8 cellular contexts compared by ENCODE assay signal in the genomic region with DNA sequence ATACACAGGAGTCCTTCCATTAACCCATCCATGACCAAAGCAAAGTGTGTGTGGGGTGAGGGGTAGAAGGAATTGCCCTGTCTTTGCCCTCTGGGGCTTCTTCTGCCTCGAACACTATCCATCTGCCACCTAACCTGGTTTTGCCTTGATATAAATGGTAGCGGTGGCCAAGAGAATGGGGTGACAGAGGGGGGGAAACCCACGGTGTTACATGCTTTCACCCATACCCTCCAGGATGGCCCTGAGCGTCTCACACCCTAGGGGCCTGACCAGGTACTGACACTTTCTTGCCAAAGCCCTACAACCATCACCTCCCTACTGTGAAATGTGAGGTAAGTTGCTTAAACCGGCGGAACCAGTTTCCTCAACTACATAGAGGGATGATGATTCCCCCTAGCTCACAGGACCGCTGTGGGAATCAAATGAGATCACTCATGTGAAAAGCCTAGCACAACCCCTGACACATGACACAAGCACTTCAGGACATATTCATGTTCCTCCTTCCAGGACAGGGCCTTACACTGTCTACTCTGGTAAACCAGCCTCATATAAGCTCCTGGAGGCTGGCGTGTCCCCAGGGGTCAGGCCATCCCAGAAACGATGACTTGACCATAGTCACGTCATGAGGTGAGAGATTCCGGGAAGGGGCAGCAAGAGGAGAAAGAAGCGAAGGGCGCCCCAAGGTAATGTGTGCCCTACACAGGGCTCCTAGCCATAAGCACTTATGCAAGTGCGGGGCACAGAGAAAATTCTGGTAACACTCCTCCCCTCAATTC. TPM values are rescaled to one million over a fixed set of nuclear protein-coding genes. Genes with fewer than 3 reads are reported as not detected.
DNase-seq lines count a peak whose midpoint lies in the region; ATAC-seq, FAIRE-seq and TF ChIP-seq lines count a peak whose summit lies in the region.

No MANE protein-coding gene starts in this region.

- peak overlapping the region; percentile 93 for H3K56ac ChIP-seq in IMR-90 (ENCODE audit: extremely low read depth, insufficient read depth, low read length)

- peak; percentile 15 for FAIRE-seq in K562 (lab: Jason Lieb, UNC)

- no peaks in the 10 kb centered on the region for H3K36me3 ChIP-seq in IMR-90 (ENCODE audit: control insufficient read depth, insufficient read depth, low read length)
- peaks cover 5% of the 10 kb centered on the region; the same call in 1 of the 2 replicates for H3K36me3 ChIP-seq in SJSA1
- no peaks in the 10 kb centered on the region for H3K36me3 ChIP-seq in K562 (ENCODE audit: control insufficient read depth, insufficient read depth, low read length)

- H3K79me1 ChIP-seq in IMR-90 (ENCODE audit: low read depth in 1 of 2, low read length in 2 of 2) = peaks cover 10 to 15% of the 10 kb centered on the region in 2 experiments; a peak in 3 of 4 replicates

- dilution Hi-C loops in IMR-90 (cut with HindIII; ENCODE audit: low sequenced_read_pairs, unreplicated experiment) = no loop called here

- peak overlapping the region; percentile 99 for H3K14ac ChIP-seq in IMR-90 (replicated peaks; ENCODE audit: low read depth, low read length)

- peak overlapping the region; percentile 72 for H4K5ac ChIP-seq in IMR-90 (ENCODE audit: low read depth, low read length)

- peak overlapping the region; percentile 83 for H2BK120ac ChIP-seq in IMR-90 (ENCODE audit: low read depth, low read length)

- WGBS in IMR-90 (ENCODE audit: extremely low coverage in 2 of 2, insufficient read length in 1 of 2), 2 experiments = 64% methylated on average over 3 of the region's 14 CpGs; no CpG with 5 or more reads in 1 of the 2 experiments
- 41% methylated on average over 14 of the region's 14 CpGs for WGBS in K562 (ENCODE audit: insufficient coverage, low coverage, missing lambda C conversion rate)

- peak overlapping the region; percentile 45 for H3K4me3 ChIP-seq in IMR-90 (ENCODE audit: insufficient read depth, low read depth, low read length)
- H3K4me3 ChIP-seq in SJSA1 = peak overlapping the region; percentile 60
- peak overlapping the region; percentile 43 for H3K4me3 ChIP-seq in K562

- peak overlapping the region; percentile 99 for H4K8ac ChIP-seq in IMR-90 (ENCODE audit: low read depth in 2 of 2, low read length in 2 of 2)

- H2BK5ac ChIP-seq in IMR-90 (ENCODE audit: low read depth, low read length, poor library complexity, severe bottlenecking) = peak overlapping the region; percentile 86

- H3K79me2 ChIP-seq in K562 (ENCODE audit: control insufficient read depth, insufficient read depth, low read length) = peaks cover 17% of the 10 kb centered on the region

- H3K4me1 ChIP-seq in IMR-90 (ENCODE audit: control insufficient read depth, insufficient read depth, low read length) = peaks cover 14% of the 10 kb centered on the region
- H3K4me1 ChIP-seq in SJSA1 (replicated peaks) = peaks cover 39% of the 10 kb centered on the region
- H3K4me1 ChIP-seq in K562 (replicated peaks in 1 of 2; ENCODE audit: control insufficient read depth in 2 of 2, insufficient read depth in 2 of 2, low read length in 2 of 2) = peaks cover 57 to 64% of the 10 kb centered on the region in 2 experiments

- H3K9ac ChIP-seq in IMR-90 (ENCODE audit: low read depth, low read length) (peak overlapping the region; percentile 86), K562 (ENCODE audit: insufficient read depth in 1 of 2, low read depth in 2 of 2, low read length in 2 of 2) (peak overlapping the region; percentile 95 to 96; a peak in 3 of 4 replicates)

- no peak for TF ChIP-seq EP300 in K562 (IDR thresholded peaks at IDR 0.05; ENCODE audit: low read length)

- H2AK9ac ChIP-seq in IMR-90 (replicated peaks; ENCODE audit: low read depth, low read length, poor library complexity) = peak overlapping the region; percentile 92

- peak overlapping the region; percentile 99 for H2AK5ac ChIP-seq in IMR-90 (ENCODE audit: low read depth, low read length)

- peak overlapping the region; percentile 78 for H3K18ac ChIP-seq in IMR-90 (ENCODE audit: low read depth, low read length)

- intact Hi-C loops in IMR-90 (cut with micrococcal nuclease) (loop anchor here (5.0 kb wide), 2 partner anchors 209 to 419 kb away; no protein-coding TSS in a partner anchor), K562 (cut with micrococcal nuclease) (loop anchor here (5.0 kb wide), 3 partner anchors 139 to 209 kb away; partner anchors contain the start of gene FAM136A)

- 0 out of 2 replicates have a peak, but pooled peaks have one; percentile 25 for TF ChIP-seq RAD21 in IMR-90 (IDR thresholded peaks at IDR 0.05; ENCODE audit: low read length)
- TF ChIP-seq RAD21 in K562 (CRISPR knock-in tag; conservative IDR thresholded peaks at IDR 0.05 in 1 of 2, IDR thresholded peaks at IDR 0.05 in 1 of 2) = peak; percentile 27 to 49; a peak in 3 of 4 replicates

- H2BK20ac ChIP-seq in IMR-90 (ENCODE audit: low read depth, low read length) = peak overlapping the region; percentile 38

- H3K27me3 ChIP-seq in IMR-90 (ENCODE audit: control insufficient read depth, insufficient read depth, low read length) (no peaks in the 10 kb centered on the region), SJSA1 (replicated peaks) (no peaks in the 10 kb centered on the region), K562 (ENCODE audit: control insufficient read depth in 2 of 2, insufficient read depth in 2 of 2, low read length in 2 of 2) (no peaks in the 10 kb centered on the region)

- peak overlapping the region; percentile 93 for H2BK15ac ChIP-seq in IMR-90 (ENCODE audit: low read depth, low read length)

- H3K9me1 ChIP-seq in IMR-90 (ENCODE audit: insufficient read depth, low read length) (peaks cover 21% of the 10 kb centered on the region), K562 (ENCODE audit: control insufficient read depth, insufficient read depth, low read length) (no peaks in the 10 kb centered on the region)

- H3K23ac ChIP-seq in IMR-90 (ENCODE audit: low read depth, low read length) = peak overlapping the region; percentile 100

- DNase-seq in DMS53 (lab: John Stamatoyannopoulos, UW) (peak; percentile 99), GM20000 (ENCODE audit: low spot score) (peak; percentile 72), IMR-90 (peak; percentile 53), SJSA1 (ENCODE audit: low read depth in 1 of 2, low spot score in 2 of 2) (peak in 1 of 2 experiments; percentile 48), K562 (ENCODE audit: extremely low read depth in 1 of 4, low spot score in 3 of 4) (peak; percentile 34 to 78 (median 48)), iPS-NIHi7 (ENCODE audit: extremely low spot score) (peak; percentile 69), globus pallidus (ENCODE audit: low spot score) (no peak)
- DNase-seq in stimulated activated CD4-positive, alpha-beta T cell treated with anti-CD3 and anti-CD28 coated beads, Interleukin-12 subunit alpha, Interleukin-12 subunit beta, amount 100 ng/mL, for 48 hours (ENCODE audit: low read depth in 2 of 3, low spot score in 1 of 3) = peak in 2 of 3 donors; percentile 56 to 66

- H3K4me2 ChIP-seq in IMR-90 (ENCODE audit: low read depth, low read length) = peak overlapping the region; percentile 81
- peak overlapping the region; percentile 87 for H3K4me2 ChIP-seq in K562 (ENCODE audit: insufficient read depth, low read length)

- no peaks in the 10 kb centered on the region for H4K20me1 ChIP-seq in IMR-90 (ENCODE audit: insufficient read depth, low read length)
- no peaks in the 10 kb centered on the region for H4K20me1 ChIP-seq in K562 (replicated peaks; ENCODE audit: control insufficient read depth, insufficient read depth, low read length)

- peak overlapping the region; percentile 85 for H2AFZ ChIP-seq in IMR-90 (replicated peaks; ENCODE audit: low read length, poor library complexity)
- H2AFZ ChIP-seq in K562 (ENCODE audit: low read depth, low read length) = peak overlapping the region; percentile 61

- no TSS peak for BruUV-seq in IMR-90 (replicated peaks; lab: Mats Ljungman, UMichigan)
- BruUV-seq in K562 (replicated peaks; lab: Mats Ljungman, UMichigan) = no TSS peak

- in situ Hi-C loops in IMR-90 (cut with MboI; ENCODE audit: low sequenced_read_pairs) (loop anchor here (5.0 kb wide), 1 partner anchor 224 kb away; the partner anchor contains the start of gene MXD1), K562 (cut with MboI) (loop anchor here (5.0 kb wide), 1 partner anchor 214 kb away; no protein-coding TSS in a partner anchor)

- peak overlapping the region; percentile 99 for H3K4ac ChIP-seq in IMR-90 (ENCODE audit: low read depth, low read length)

- no peaks in the 10 kb centered on the region for H3K9me3 ChIP-seq in IMR-90 (ENCODE audit: control insufficient read depth, insufficient read depth, low read length)
- H3K9me3 ChIP-seq in SJSA1 (replicated peaks) = no peaks in the 10 kb centered on the region
- H3K9me3 ChIP-seq in K562 (replicated peaks; ENCODE audit: control insufficient read depth, insufficient read depth, low read depth, low read length) = no peaks in the 10 kb centered on the region

- peak; percentile 37; the same call in 1 of the 2 replicates for TF ChIP-seq POLR2A in IMR-90 (IDR thresholded peaks at IDR 0.05; ENCODE audit: low read depth, low read length)
- TF ChIP-seq POLR2A in K562 (conservative IDR thresholded peaks at IDR 0.05) = no peak; the same call in 1 of the 2 replicates

- ATAC-seq in IMR-90 (ENCODE audit: low read depth) = no peak
- ATAC-seq in K562 = peak; percentile 61

- H3K27ac ChIP-seq in IMR-90 (ENCODE audit: insufficient read depth, low read length) = peak overlapping the region; percentile 77
- peak overlapping the region; percentile 97 for H3K27ac ChIP-seq in SJSA1
- H3K27ac ChIP-seq in K562 (ENCODE audit: extremely low read depth, low read depth, low read length) = peak overlapping the region; percentile 97

- CTCF ChIA-PET in IMR-90 (lab: Yijun Ruan, JAX) (no interaction called here), K562 (lab: Yijun Ruan, JAX; ENCODE audit: low intra/inter-chr PET ratio) (interaction anchor here (0.9 kb wide), 1 partner anchor 52 kb away, joined by 3 read pairs; no protein-coding TSS in a partner anchor)

- TF ChIP-seq CTCF in GM20000 (IDR thresholded peaks at IDR 0.05; ENCODE audit: extremely low read depth, missing control alignments) (peak; percentile 34), IMR-90 (conservative IDR thresholded peaks at IDR 0.05; ENCODE audit: low read depth, low read length) (no peak), K562 (IDR thresholded peaks at IDR 0.05 in 2 of 3, conservative IDR thresholded peaks at IDR 0.05 in 1 of 3; ENCODE audit: insufficient read depth in 2 of 3, low read depth in 1 of 3, low read length in 3 of 3) (peak; percentile 43 to 67 (median 45))

- POLR2A ChIA-PET in IMR-90 (lab: Charles Lee; ENCODE audit: unreplicated experiment) (no interaction called here), K562 (lab: Yijun Ruan, JAX) (interaction anchor here (0.6 to 3.9 kb wide), 8 partner anchors 17 to 824 kb away, joined by 3 to 31 read pairs (median 5); partner anchors contain the start of genes C2orf42, MXD1 and PCBP1)

- peak overlapping the region; percentile 97 for H4K91ac ChIP-seq in IMR-90 (ENCODE audit: insufficient read depth, low read depth, low read length)

RNA-seq across cellular contexts. Expression of gene C2orf42, which starts 49.7 kb away (rescaled TPM):
- total RNA-seq in IMR-90 (2012; rRNA removed) = 24.4 and 31.5 TPM in 2 replicates
- polyA plus RNA-seq in IMR-90 (2012; rRNA removed) = 7.3 and 7.5 TPM in 2 replicates
- 3.0 and 3.6 TPM in 2 replicates for polyA plus RNA-seq in IMR-90 (2012; cell fraction: cytosol; rRNA removed)
- 12.2 and 14.9 TPM in 2 replicates for polyA plus RNA-seq in IMR-90 (2012; cell fraction: nucleus; rRNA removed; ENCODE audit: low replicate concordance)
- total RNA-seq in SJSA1 (2014; rRNA removed; shearing (Covaris generic)) = 12.7 and 13.7 TPM in 2 replicates
- 50.0 and 60.5 TPM in 2 replicates for total RNA-seq in K562 (2011; cell fraction: chromatin; rRNA removed; ENCODE audit: low replicate concordance)
- 36.7 and 37.4 TPM in 2 replicates for total RNA-seq in K562 (2011; cell fraction: nucleolus; rRNA removed)
- 43.0 and 56.3 TPM in 2 replicates for total RNA-seq in K562 (2011; cell fraction: nucleoplasm; rRNA removed)
- total RNA-seq in K562 (2014; rRNA removed) = 9.4 and 10.9 TPM in 2 replicates
- 7.1 and 7.7 TPM in 2 replicates for total RNA-seq in K562 (2014; rRNA removed; fragmentation: Illumina TruSeq; extraction: Trizol)
- 6.7 and 7.5 TPM in 2 replicates for total RNA-seq in K562 (2015; rRNA removed; fragmentation: Illumina TruSeq; extraction: Trizol)
- 7.3 and 9.6 TPM in 2 replicates for total RNA-seq in K562 (2021)
- polyA plus RNA-seq in K562 (2011; rRNA removed) = 5.9 and 7.7 TPM in 2 replicates
- 2.8 and 4.8 TPM in 2 replicates for polyA plus RNA-seq in K562 (2011; cell fraction: cytosol; rRNA removed)
- 10.2 and 15.6 TPM in 2 replicates for polyA plus RNA-seq in K562 (2011; cell fraction: nucleus; rRNA removed)
- 4.8 and 5.4 TPM in 2 replicates for polyA plus RNA-seq in K562 (2012)
- polyA plus RNA-seq in K562 (2014; fragmentation: Illumina TruSeq; extraction: Trizol) = 5.8 and 7.1 TPM in 2 replicates
- 1 to 10 TPM; 4.6 to 4.9 TPM for polyA plus RNA-seq in K562 (2014; fragmentation: Nextera tagmentation; extraction: Ambion mirVana)
- polyA plus RNA-seq in K562 (2014; rRNA removed) = 5.6 and 8.4 TPM in 2 replicates
- 20.2 and 25.2 TPM in 2 replicates for polyA minus RNA-seq in K562 (2011; rRNA and poly(A)+ RNA removed)
- 5.1 and 7.4 TPM in 2 replicates for polyA minus RNA-seq in K562 (2011; cell fraction: cytosol; rRNA and poly(A)+ RNA removed)
- polyA minus RNA-seq in K562 (2011; cell fraction: nucleus; rRNA and poly(A)+ RNA removed) = 16.3 and 20.2 TPM in 2 replicates

RNA-seq across cellular contexts. Expression of gene PCBP1, which starts 53.9 kb away (rescaled TPM):
- total RNA-seq in IMR-90 (2012; rRNA removed) (33.6 and 33.7 TPM in 2 replicates), K562 (2014; rRNA removed) (78.1 and 99.4 TPM in 2 replicates), K562 (2014; rRNA removed; fragmentation: Illumina TruSeq; extraction: Trizol) (58.9 and 61.9 TPM in 2 replicates), K562 (2015; rRNA removed; fragmentation: Illumina TruSeq; extraction: Trizol) (72.5 and 76.0 TPM in 2 replicates), K562 (2021) (407 and 420 TPM in 2 replicates)
- polyA plus RNA-seq in IMR-90 (2012; rRNA removed) (166 and 171 TPM in 2 replicates), K562 (2011; rRNA removed) (122 and 123 TPM in 2 replicates), K562 (2014; fragmentation: Illumina TruSeq; extraction: Trizol) (347 and 391 TPM in 2 replicates), K562 (2014; fragmentation: Nextera tagmentation; extraction: Ambion mirVana) (10 to 100 TPM; 19.2 to 23.9 TPM), K562 (2014; rRNA removed) (212 and 227 TPM in 2 replicates)
- polyA plus RNA-seq in IMR-90 (2012; cell fraction: cytosol; rRNA removed) = 110 and 170 TPM in 2 replicates
- polyA plus RNA-seq in IMR-90 (2012; cell fraction: nucleus; rRNA removed; ENCODE audit: low replicate concordance) = 68.9 and 69.8 TPM in 2 replicates
- 17.7 and 25.2 TPM in 2 replicates for total RNA-seq in SJSA1 (2014; rRNA removed; shearing (Covaris generic))
- 30.2 and 53.7 TPM in 2 replicates for total RNA-seq in K562 (2011; cell fraction: chromatin; rRNA removed; ENCODE audit: low replicate concordance)
- total RNA-seq in K562 (2011; cell fraction: nucleolus; rRNA removed) = 60.7 and 63.0 TPM in 2 replicates
- 58.0 and 69.2 TPM in 2 replicates for total RNA-seq in K562 (2011; cell fraction: nucleoplasm; rRNA removed)
- 131 and 249 TPM in 2 replicates for polyA plus RNA-seq in K562 (2011; cell fraction: cytosol; rRNA removed)
- 78.5 and 114 TPM in 2 replicates for polyA plus RNA-seq in K562 (2011; cell fraction: nucleus; rRNA removed)
- 431 TPM in 2 replicates for polyA plus RNA-seq in K562 (2012)
- 55.6 and 69.8 TPM in 2 replicates for polyA minus RNA-seq in K562 (2011; rRNA and poly(A)+ RNA removed)
- polyA minus RNA-seq in K562 (2011; cell fraction: cytosol; rRNA and poly(A)+ RNA removed) = 92.3 and 95.3 TPM in 2 replicates
- 36.1 and 36.7 TPM in 2 replicates for polyA minus RNA-seq in K562 (2011; cell fraction: nucleus; rRNA and poly(A)+ RNA removed)
